In genomic region chr9:22170162-22170932, GRCh38 we compare ENCODE assay signal across 12 cellular contexts.
DNase-seq lines count a peak whose midpoint lies in the region; ATAC-seq and TF ChIP-seq lines count a peak whose summit lies in the region.
"Had no signal": no experiment of that assay in that cellular context is flagged by ENCODE, and none has a peak within 500 bp of the region (broad histone marks: within the 10 kb centered on the region; RNA-seq: fewer than 3 reads in every experiment).

No MANE protein-coding gene starts in this region.

- peak overlapping the region; percentile 95 for H2AFZ ChIP-seq in OCI-LY7 (ENCODE audit: low read length)

- peak overlapping the region; percentile 61 for H3K27ac ChIP-seq in OCI-LY7 (ENCODE audit: low read depth, low read length, poor library complexity, severe bottlenecking)
- H3K27ac ChIP-seq: C4-2B had no signal

- CTCF ChIA-PET in OCI-LY7 (lab: Charles Lee; ENCODE audit: unreplicated experiment): no interaction called here

- H3K9me3 ChIP-seq in OCI-LY7 (ENCODE audit: low read length): no peaks in the 10 kb centered on the region; the same call in 1 of the 2 replicates

- H3K79me2 ChIP-seq in OCI-LY7 (ENCODE audit: insufficient read depth, low read depth, low read length): no peaks in the 10 kb centered on the region

- H4K20me1 ChIP-seq in OCI-LY7 (ENCODE audit: insufficient read depth, low read length): no peaks in the 10 kb centered on the region

- peak overlapping the region; percentile 47 for H3K4me2 ChIP-seq in OCI-LY7 (ENCODE audit: low read length)

- no peak for TF ChIP-seq CTCF in AG09309 (IDR thresholded peaks at IDR 0.05; ENCODE audit: control insufficient read depth, insufficient read depth, low read depth, low read length, missing control alignments)
- TF ChIP-seq CTCF in OCI-LY7 (conservative IDR thresholded peaks at IDR 0.05; ENCODE audit: low read length): no peak
- no peak for TF ChIP-seq CTCF in fibroblast of villous mesenchyme (IDR thresholded peaks at IDR 0.05; ENCODE audit: insufficient read depth, low read depth, low read length)

- no peaks in the 10 kb centered on the region; the same call in 1 of the 2 replicates for H3K9me2 ChIP-seq in OCI-LY7 (ENCODE audit: insufficient read depth, low read length)

- ATAC-seq in GM19467 (IDR thresholded peaks at IDR 0.05; ENCODE audit: unreplicated experiment): no peak
- ATAC-seq: stimulated activated naive CD8-positive, alpha-beta T cell treated with anti-CD3 and anti-CD28 coated beads, Interleukin-15, Interleukin-2, amounts not matched to agents 100 U/mL and 50 U/mL, for 24 hours had no signal

- H3K4me1 ChIP-seq in OCI-LY7 (ENCODE audit: insufficient read depth, low read length, poor library complexity, severe bottlenecking): peaks cover 40% of the 10 kb centered on the region

- POLR2A ChIA-PET in OCI-LY7 (lab: Charles Lee): no interaction called here

- H3K4me3 ChIP-seq in AG09309 (ENCODE audit: control insufficient read depth, low read depth, low read length) (no peak overlapping the region), OCI-LY7 (ENCODE audit: low read depth, low read length, poor library complexity, severe bottlenecking) (no peak overlapping the region), fibroblast of villous mesenchyme (ENCODE audit: low read depth, low read length) (no peak overlapping the region)

- intact Hi-C loops in OCI-LY7 (cut with micrococcal nuclease; ENCODE audit: unreplicated experiment): no loop called here

- no TSS peak for BruUV-seq in OCI-LY7 (replicated peaks; lab: Mats Ljungman, UMichigan)

- DNase-seq in AG09309 (ENCODE audit: low read depth) (peak; percentile 59), HCEC 1CT (peak; percentile 82), OCI-LY7 (ENCODE audit: low spot score) (no peak), fibroblast of villous mesenchyme (ENCODE audit: low read depth) (peak; percentile 98), SIG-M5 (lab: John Stamatoyannopoulos, UW) (no peak), activated gamma-delta T cell (lab: John Stamatoyannopoulos, UW) (no peak), SHP77 treated with DMSO at 0.1 percent for 48 hours (lab: John Stamatoyannopoulos, UW) (no peak)
- DNase-seq: activated T-cell treated with anti-CD3 and anti-CD28 coated beads, Interleukin-2, amount 50 U/mL, for 48 hours; NCI-H2029 treated with DMSO at 0.1 percent for 48 hours; stimulated activated naive CD8-positive, alpha-beta T cell treated with anti-CD3 and anti-CD28 coated beads, Interleukin-15, Interleukin-2, amounts not matched to agents 100 U/mL and 50 U/mL, for 24 hours had no signal

- H3K36me3 ChIP-seq in OCI-LY7 (ENCODE audit: insufficient read depth, low read length): no peaks in the 10 kb centered on the region

Comparison
In these comparisons a context has a peak if more than half of its experiments do, and no peak if none do; other contexts are left out.
1. DNase-seq: peak in AG09309 (single experiment), HCEC 1CT (single experiment) and fibroblast of villous mesenchyme (single experiment); none in OCI-LY7 (single experiment), SIG-M5 (single experiment), activated gamma-delta T cell (single experiment) and SHP77 treated with DMSO at 0.1 percent for 48 hours (single experiment).